20 cellular contexts compared by ENCODE assay signal in the genomic region with DNA sequence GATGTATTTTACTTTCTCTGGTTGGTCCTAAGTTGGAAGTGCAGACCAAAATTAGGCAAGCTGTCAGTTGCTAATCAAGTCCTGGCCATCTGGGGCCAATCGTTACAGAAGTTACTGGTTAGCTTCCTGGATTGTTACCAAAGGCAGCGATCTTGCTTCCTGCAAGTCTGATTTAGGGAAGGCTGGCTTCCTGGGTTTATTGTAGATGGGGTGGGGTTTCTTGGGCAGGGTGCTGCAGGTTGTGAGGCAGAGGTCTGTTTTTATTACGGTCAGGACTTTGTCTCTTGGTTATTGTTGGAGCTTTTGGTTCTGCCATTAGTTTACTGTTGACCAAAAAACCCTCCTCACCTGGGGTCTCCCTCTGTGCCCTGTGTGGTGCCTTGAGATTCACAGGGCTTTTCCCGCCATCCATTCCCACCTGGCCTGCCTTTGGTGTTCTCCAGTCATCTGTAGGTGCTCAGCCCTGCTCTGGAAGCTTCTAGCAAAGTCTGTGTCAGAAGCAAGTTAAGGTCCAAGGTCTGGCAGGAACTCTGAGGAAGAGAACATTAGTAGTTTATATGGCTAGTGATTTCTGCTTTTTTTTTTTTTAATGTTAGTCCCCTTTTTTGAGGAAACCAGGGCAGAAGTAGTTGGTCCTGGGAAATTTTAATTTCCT. TPM values are rescaled to one million over a fixed set of nuclear protein-coding genes. Genes with fewer than 3 reads are reported as not detected.
DNase-seq lines count a peak whose midpoint lies in the region; ATAC-seq and TF ChIP-seq lines count a peak whose summit lies in the region.
"Had no signal": no experiment of that assay in that cellular context is flagged by ENCODE, and none has a peak within 500 bp of the region (broad histone marks: within the 10 kb centered on the region; RNA-seq: fewer than 3 reads in every experiment).

No MANE protein-coding gene starts in this region.

- peaks cover 2% of the 10 kb centered on the region for H3K27me3 Mint-ChIP-seq in activated naive CD4-positive, alpha-beta T cell treated with anti-CD3 and anti-CD28 coated beads for 36 hours (ENCODE audit: low read depth)

- no peak overlapping the region for H3K4me3 Mint-ChIP-seq in activated naive CD4-positive, alpha-beta T cell treated with anti-CD3 and anti-CD28 coated beads for 36 hours
- H3K4me3 Mint-ChIP-seq: CD4-positive, alpha-beta T cell had no signal

- H3K9me3 Mint-ChIP-seq in activated naive CD4-positive, alpha-beta T cell treated with anti-CD3 and anti-CD28 coated beads for 36 hours = no peaks in the 10 kb centered on the region
- H3K9me3 Mint-ChIP-seq: CD4-positive, alpha-beta T cell had no signal

- no peak for TF ChIP-seq CTCF in upper lobe of right lung (IDR thresholded peaks at IDR 0.05)

- H3K36me3 ChIP-seq in upper lobe of right lung = no peaks in the 10 kb centered on the region
- H3K36me3 ChIP-seq: Peyer's patch, suprapubic skin had no signal

- no peaks in the 10 kb centered on the region for H3K9me3 ChIP-seq in upper lobe of right lung
- H3K9me3 ChIP-seq: Peyer's patch, suprapubic skin had no signal

- intact Hi-C loops in Right ventricle myocardium superior (cut with DNase I) (no loop called here), left cardiac atrium (cut with DNase I) (no loop called here), upper lobe of right lung (cut with DNase I) (no loop called here)
- intact Hi-C loops in activated naive CD4-positive, alpha-beta T cell treated with anti-CD3 and anti-CD28 coated beads for 36 hours (cut with micrococcal nuclease) = loop anchor here (10.0 kb wide), 1 partner anchor 46 kb away; no protein-coding TSS in a partner anchor

- CTCF ChIA-PET in activated naive CD4-positive, alpha-beta T cell treated with anti-CD3 and anti-CD28 coated beads for 36 hours (lab: Charles Lee) = interaction anchor here (1.5 kb wide), 1 partner anchor 196 kb away, joined by 5 read pairs; no protein-coding TSS in a partner anchor

- H3K4me3 ChIP-seq in upper lobe of right lung = no peak overlapping the region
- H3K4me3 ChIP-seq: Peyer's patch, suprapubic skin had no signal

- no peak overlapping the region for H3K27ac Mint-ChIP-seq in activated naive CD4-positive, alpha-beta T cell treated with anti-CD3 and anti-CD28 coated beads for 36 hours
- H3K27ac Mint-ChIP-seq: CD4-positive, alpha-beta T cell had no signal

- H3K27ac ChIP-seq in upper lobe of right lung = no peak overlapping the region
- H3K27ac ChIP-seq: suprapubic skin had no signal

- H3K4me1 ChIP-seq in upper lobe of right lung = no peaks in the 10 kb centered on the region
- H3K4me1 ChIP-seq: suprapubic skin had no signal

- peaks cover 3% of the 10 kb centered on the region for H3K4me1 Mint-ChIP-seq in activated naive CD4-positive, alpha-beta T cell treated with anti-CD3 and anti-CD28 coated beads for 36 hours (ENCODE audit: low read depth)

- ATAC-seq in Right ventricle myocardium superior (ENCODE audit: poor library complexity) = peak; percentile 10
- no peak for ATAC-seq in left cardiac atrium
- ATAC-seq in left lobe of liver = peak; percentile 73
- peak; percentile 39 for ATAC-seq in upper lobe of right lung

- DNase-seq in Right ventricle myocardium superior (no peak), left cardiac atrium (no peak), OCI-M1 (lab: John Stamatoyannopoulos, UW) (peak; percentile 12), left lobe of liver (ENCODE audit: low spot score) (peak; percentile 70), upper lobe of right lung (no peak), NCI-H82 treated with DMSO at 0.1 percent for 48 hours (lab: John Stamatoyannopoulos, UW; ENCODE audit: unreplicated experiment) (no peak)
- no peak for DNase-seq in stimulated activated naive CD4-positive, alpha-beta T cell (lab: John Stamatoyannopoulos, UW)
- no peak for DNase-seq in activated naive CD4-positive, alpha-beta T cell treated with anti-CD3 and anti-CD28 coated beads for 36 hours
- DNase-seq: activated CD4-positive, alpha-beta T cell treated with anti-CD3 and anti-CD28 coated beads, Interleukin-2, amount 50 U/mL, for 4 hours; activated gamma-delta T cell treated with Interleukin-2 at 50 U/mL for 16 hours; activated T-cell treated with anti-CD3 and anti-CD28 coated beads for 4 hours; CD4-positive, alpha-beta T cell; DMS79; KG1; NCI-H1105; NCI-H748 treated with DMSO at 0.1 percent for 48 hours; stimulated activated CD4-positive, alpha-beta T cell treated with anti-CD3 and anti-CD28 coated beads, Interleukin-12 subunit alpha, Interleukin-12 subunit beta, amount 100 ng/mL, for 4 hours; SW 1271 had no signal

- H3K36me3 Mint-ChIP-seq in activated naive CD4-positive, alpha-beta T cell treated with anti-CD3 and anti-CD28 coated beads for 36 hours (ENCODE audit: low read depth) = no peaks in the 10 kb centered on the region

- H3K27me3 ChIP-seq in upper lobe of right lung = peaks cover 8% of the 10 kb centered on the region
- H3K27me3 ChIP-seq: Peyer's patch, suprapubic skin had no signal

RNA-seq across cellular contexts. Expression of a gene that starts 37.0 kb away (rescaled TPM):
- total RNA-seq in Right ventricle myocardium superior (3.7 TPM), left cardiac atrium (1 to 10 TPM; 1.4 to 1.7 TPM), left lobe of liver (101 TPM), upper lobe of right lung (13.4 TPM)
- total RNA-seq in activated naive CD4-positive, alpha-beta T cell treated with anti-CD3 and anti-CD28 coated beads for 36 hours = under 1 TPM; 0.30 to 0.33 TPM
- total RNA-seq: CD4-positive, alpha-beta T cell had no signal

Comparison
In these comparisons a context has a peak if more than half of its experiments do, and no peak if none do; other contexts are left out.
1. ATAC-seq: peak in Right ventricle myocardium superior (single experiment), left lobe of liver (single experiment) and upper lobe of right lung (single experiment); none in left cardiac atrium (0 of 2).
2. DNase-seq: peak in OCI-M1 (single experiment) and left lobe of liver (single experiment); none in Right ventricle myocardium superior (single experiment), left cardiac atrium (single experiment), upper lobe of right lung (single experiment), stimulated activated naive CD4-positive, alpha-beta T cell (0 of 6), activated naive CD4-positive, alpha-beta T cell treated with anti-CD3 and anti-CD28 coated beads for 36 hours (single experiment) and NCI-H82 treated with DMSO at 0.1 percent for 48 hours (single experiment).